Comparison of ENCODE assay signal across 24 cellular contexts in the genomic region with DNA sequence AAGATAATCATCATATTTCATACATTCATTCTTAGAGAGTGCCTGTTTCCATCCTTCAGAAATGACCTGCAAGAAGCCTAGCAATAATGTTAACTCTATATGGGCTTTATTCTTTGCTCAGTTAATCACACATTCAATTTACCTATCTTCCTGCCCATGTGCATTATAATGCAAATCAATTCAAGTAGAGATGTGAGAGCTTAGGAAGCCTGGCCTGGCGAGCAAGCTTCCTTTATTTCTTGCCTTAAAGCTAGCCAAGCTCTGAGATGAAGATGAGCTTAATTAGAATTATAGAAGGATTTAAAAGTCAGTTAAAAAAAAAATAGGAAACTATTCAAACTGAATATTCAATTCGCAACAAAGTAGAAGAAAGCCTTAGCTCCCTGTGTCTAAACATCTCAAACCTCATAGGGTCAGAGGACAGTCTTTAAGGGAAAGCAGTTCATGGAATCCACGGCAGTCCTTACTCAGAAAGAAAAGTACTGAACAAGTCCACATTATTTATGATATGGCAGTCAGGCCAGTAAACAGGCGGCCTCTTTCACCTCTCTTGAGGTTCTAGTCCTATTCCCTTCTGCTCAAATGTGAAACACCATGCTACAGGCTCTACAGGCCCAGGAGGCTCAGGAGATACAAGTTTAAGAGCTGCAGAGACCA.
DNase-seq lines count a peak whose midpoint lies in the region; ATAC-seq and TF ChIP-seq lines count a peak whose summit lies in the region.
"Had no signal": no experiment of that assay in that cellular context is flagged by ENCODE, and none has a peak within 500 bp of the region (broad histone marks: within the 10 kb centered on the region; RNA-seq: fewer than 3 reads in every experiment).

No MANE protein-coding gene starts in this region.

- H3K27ac ChIP-seq in H9 (ENCODE audit: insufficient read length, low read depth, low read length), result no peak overlapping the region
- H3K27ac ChIP-seq in iPS-18a (ENCODE audit: low read length), result no peak overlapping the region
- H3K27ac ChIP-seq in Peyer's patch, result no peak overlapping the region
- H3K27ac ChIP-seq: BLaER1 treated with 17β-estradiol and CSF1 and Interleukin-3, amounts not matched to agents 10 nM and 100 nM; SJSA1 had no signal

- no peaks in the 10 kb centered on the region for H4K20me1 ChIP-seq in H9 (ENCODE audit: control insufficient read depth, insufficient read depth, insufficient read length)
- H4K20me1 ChIP-seq: BLaER1 treated with 17β-estradiol and CSF1 and Interleukin-3, amounts not matched to agents 10 nM and 100 nM had no signal

- DNase-seq in H9 (no peak), WTC11 (ENCODE audit: low spot score) (no peak), NCI-H146 treated with DMSO at 0.1 percent for 48 hours (lab: John Stamatoyannopoulos, UW; ENCODE audit: unreplicated experiment) (no peak), Peyer's patch (no peak)
- no peak for DNase-seq in stimulated activated effector memory CD8-positive, alpha-beta T cell treated with anti-CD3 and anti-CD28 coated beads, Interleukin-12 subunit alpha, Interleukin-12 subunit beta, amount 100 ng/mL, for 72 hours (ENCODE audit: low spot score in 2 of 2)
- no peak for DNase-seq in stimulated activated CD4-positive, alpha-beta T cell treated with anti-CD3 and anti-CD28 coated beads, Interleukin-12 subunit alpha, Interleukin-12 subunit beta, amount 100 ng/mL, for 4 hours
- DNase-seq: 8988T, Caco-2, DMS 273 treated with DMSO at 0.1 percent for 48 hours, DMS79 treated with DMSO at 0.1 percent for 48 hours, HFFc6, KG1, NCI-H1092, NCI-H1436, NCI-H1930, NCI-H226, NCI-H524 treated with DMSO at 0.1 percent for 48 hours, OCI-M1 had no signal

- no peak overlapping the region for H3K14ac ChIP-seq in H9 (ENCODE audit: insufficient read depth, low read length)

- no peaks in the 10 kb centered on the region for H3K27me3 ChIP-seq in H9 (ENCODE audit: insufficient read depth, low read length)
- H3K27me3 ChIP-seq in iPS-18a (ENCODE audit: control insufficient read depth, insufficient read depth, low read length), result no peaks in the 10 kb centered on the region
- H3K27me3 ChIP-seq in neuron (ENCODE audit: insufficient read depth, low read length), result no peaks in the 10 kb centered on the region
- no peaks in the 10 kb centered on the region for H3K27me3 ChIP-seq in Peyer's patch
- H3K27me3 ChIP-seq: BLaER1 treated with 17β-estradiol and CSF1 and Interleukin-3, amounts not matched to agents 10 nM and 100 nM; SJSA1 had no signal

- H3K9ac ChIP-seq in H9 (ENCODE audit: extremely low read depth, insufficient read length, low read length) (no peak overlapping the region), iPS-18a (ENCODE audit: low read length) (no peak overlapping the region)
- H3K9ac ChIP-seq: BLaER1 treated with 17β-estradiol and CSF1 and Interleukin-3, amounts not matched to agents 10 nM and 100 nM had no signal

- H3K4ac ChIP-seq in H9 (ENCODE audit: low read depth, low read length), result no peak overlapping the region

- H2BK120ac ChIP-seq in H9 (ENCODE audit: low read depth, low read length, poor library complexity, severe bottlenecking), result no peak overlapping the region

- H2AK5ac ChIP-seq in H9 (ENCODE audit: insufficient read length, low read length), result no peak overlapping the region

- peak overlapping the region in 2 of 3 experiments; percentile 36 to 50; a peak in 2 of 7 replicates for H3K27ac Mint-ChIP-seq in H9
- peak overlapping the region; percentile 37; the same call in 1 of the 2 replicates for H3K27ac Mint-ChIP-seq in WTC11
- H3K27ac Mint-ChIP-seq in stimulated activated effector memory CD8-positive, alpha-beta T cell treated with anti-CD3 and anti-CD28 coated beads, Interleukin-12 subunit alpha, Interleukin-12 subunit beta, amount 100 ng/mL, for 72 hours, result no peak overlapping the region
- H3K27ac Mint-ChIP-seq: CD4-positive, alpha-beta memory T cell; HFFc6 had no signal

- H4K91ac ChIP-seq in H9 (ENCODE audit: insufficient read length, low read depth, low read length), result no peak overlapping the region

- no peak overlapping the region for H4K5ac ChIP-seq in H9 (ENCODE audit: insufficient read length, low read depth, low read length)

- no peak overlapping the region for H2BK12ac ChIP-seq in H9 (ENCODE audit: insufficient read length, low read depth, low read length)

- H3K23ac ChIP-seq in H9 (ENCODE audit: insufficient read length, low read depth, low read length), result no peak overlapping the region

- H3T11ph ChIP-seq in H9 (ENCODE audit: low read length), result no peak overlapping the region

- no peak overlapping the region for H2BK20ac ChIP-seq in H9 (ENCODE audit: low read depth, low read length, poor library complexity, severe bottlenecking)

- H3K23me2 ChIP-seq in H9 (ENCODE audit: insufficient read length, low read depth, low read length, poor library complexity, severe bottlenecking), result no peaks in the 10 kb centered on the region

- H2BK15ac ChIP-seq in H9 (ENCODE audit: low read depth, low read length), result no peak overlapping the region

- H3K4me1 Mint-ChIP-seq in H9, result peaks cover 38 to 46% of the 10 kb centered on the region in 2 experiments
- peaks cover 75% of the 10 kb centered on the region for H3K4me1 Mint-ChIP-seq in WTC11
- H3K4me1 Mint-ChIP-seq in stimulated activated effector memory CD8-positive, alpha-beta T cell treated with anti-CD3 and anti-CD28 coated beads, Interleukin-12 subunit alpha, Interleukin-12 subunit beta, amount 100 ng/mL, for 72 hours, result no peaks in the 10 kb centered on the region

- peaks cover 8% of the 10 kb centered on the region; the same call in 1 of the 2 replicates for H3K4me1 ChIP-seq in H9 (ENCODE audit: insufficient read depth, low read length)
- peaks cover 42% of the 10 kb centered on the region for H3K4me1 ChIP-seq in iPS-18a (ENCODE audit: control insufficient read depth, low read depth, low read length)
- peaks cover 37% of the 10 kb centered on the region for H3K4me1 ChIP-seq in neuron (ENCODE audit: insufficient read depth, low read length)
- H3K4me1 ChIP-seq in Peyer's patch, result no peaks in the 10 kb centered on the region
- H3K4me1 ChIP-seq: BLaER1 treated with 17β-estradiol and CSF1 and Interleukin-3, amounts not matched to agents 10 nM and 100 nM; Caco-2; SJSA1 had no signal

- no peak overlapping the region for H2BK5ac ChIP-seq in H9 (ENCODE audit: insufficient read length, low read length)

- H3K4me3 ChIP-seq in iPS-18a (ENCODE audit: low read length) (peak overlapping the region; percentile 13), neuron (ENCODE audit: low read length) (no peak overlapping the region), Peyer's patch (no peak overlapping the region)
- H3K4me3 ChIP-seq: BLaER1 treated with 17β-estradiol and CSF1 and Interleukin-3, amounts not matched to agents 10 nM and 100 nM; SJSA1 had no signal

- H3K4me3 Mint-ChIP-seq in H9 (0 out of 5 replicates have a peak overlapping the region, but pooled peaks of 1 of the 2 experiments have one; percentile 31), WTC11 (peak overlapping the region; percentile 42)
- no peak overlapping the region for H3K4me3 Mint-ChIP-seq in stimulated activated effector memory CD8-positive, alpha-beta T cell treated with anti-CD3 and anti-CD28 coated beads, Interleukin-12 subunit alpha, Interleukin-12 subunit beta, amount 100 ng/mL, for 72 hours
- H3K4me3 Mint-ChIP-seq: CD4-positive, alpha-beta memory T cell; HFFc6 had no signal

- H2AFZ ChIP-seq in H9 (ENCODE audit: low read length) (no peak overlapping the region), neuron (ENCODE audit: low read depth, low read length) (peak overlapping the region; percentile 58)

- H3K27me3 Mint-ChIP-seq in H9 (ENCODE audit: low read depth), result peaks cover 14% of the 10 kb centered on the region
- peaks cover 7% of the 10 kb centered on the region for H3K27me3 Mint-ChIP-seq in WTC11 (ENCODE audit: low read depth)
- H3K27me3 Mint-ChIP-seq: CD4-positive, alpha-beta memory T cell had no signal

- WGBS in H9 (ENCODE audit: extremely low coverage, insufficient read length, low lambda C conversion rate), result no CpG with 5 or more reads among the region's 4 CpGs

- H3K56ac ChIP-seq in H9 (ENCODE audit: insufficient read length, low read depth, low read length), result no peak overlapping the region

- H3K18ac ChIP-seq in H9 (ENCODE audit: insufficient read length, low read depth, low read length), result no peak overlapping the region

- POLR2A ChIA-PET in WTC11 (lab: Charles Lee), result interaction anchor here (0.7 kb wide), 1 partner anchor 11 kb away, joined by 3 read pairs; no protein-coding TSS in a partner anchor

- peak overlapping the region; percentile 40 for H3K4me2 ChIP-seq in H9 (ENCODE audit: insufficient read depth, insufficient read length, low read length)
- H3K4me2 ChIP-seq: BLaER1 treated with 17β-estradiol and CSF1 and Interleukin-3, amounts not matched to agents 10 nM and 100 nM had no signal

- no peaks in the 10 kb centered on the region for H3K9me3 ChIP-seq in H9 (ENCODE audit: control insufficient read depth, low read depth, low read length)
- no peaks in the 10 kb centered on the region for H3K9me3 ChIP-seq in iPS-18a (ENCODE audit: control insufficient read depth, low read depth, low read length)
- H3K9me3 ChIP-seq in neuron (ENCODE audit: low read length), result no peaks in the 10 kb centered on the region
- H3K9me3 ChIP-seq in Peyer's patch, result no peaks in the 10 kb centered on the region
- H3K9me3 ChIP-seq: BLaER1 treated with 17β-estradiol and CSF1 and Interleukin-3, amounts not matched to agents 10 nM and 100 nM; Caco-2; SJSA1 had no signal

- H3K79me1 ChIP-seq in H9 (ENCODE audit: insufficient read depth, low read depth, low read length, poor library complexity, severe bottlenecking), result no peaks in the 10 kb centered on the region

- ATAC-seq in WTC11, result peak; percentile 91
- no peak for ATAC-seq in stimulated activated effector memory CD8-positive, alpha-beta T cell treated with anti-CD3 and anti-CD28 coated beads, Interleukin-12 subunit alpha, Interleukin-12 subunit beta, amount 100 ng/mL, for 72 hours
- ATAC-seq: Right ventricle myocardium inferior had no signal

- no peaks in the 10 kb centered on the region for H3K79me2 ChIP-seq in H9 (ENCODE audit: insufficient read depth, low read length)

- H4K8ac ChIP-seq in H9 (replicated peaks; ENCODE audit: insufficient read length, low read depth, low read length), result no peak overlapping the region

- CTCF ChIA-PET in WTC11 (lab: Charles Lee), result interaction anchor here (0.9 to 1.9 kb wide), 3 partner anchors 11 to 144 kb away, joined by 3 to 7 read pairs (median 5); no protein-coding TSS in a partner anchor

- H3K9me3 Mint-ChIP-seq in H9 (no peaks in the 10 kb centered on the region), WTC11 (no peaks in the 10 kb centered on the region)
- no peaks in the 10 kb centered on the region for H3K9me3 Mint-ChIP-seq in stimulated activated effector memory CD8-positive, alpha-beta T cell treated with anti-CD3 and anti-CD28 coated beads, Interleukin-12 subunit alpha, Interleukin-12 subunit beta, amount 100 ng/mL, for 72 hours
- H3K9me3 Mint-ChIP-seq: CD4-positive, alpha-beta memory T cell; HFFc6 had no signal

- H3K36me3 ChIP-seq in iPS-18a (ENCODE audit: control insufficient read depth, low read depth, low read length) (no peaks in the 10 kb centered on the region), neuron (ENCODE audit: insufficient read depth, low read length) (no peaks in the 10 kb centered on the region), Peyer's patch (no peaks in the 10 kb centered on the region)
- H3K36me3 ChIP-seq: BLaER1 treated with 17β-estradiol and CSF1 and Interleukin-3, amounts not matched to agents 10 nM and 100 nM; SJSA1 had no signal

- TF ChIP-seq POLR2A in Peyer's patch (IDR thresholded peaks at IDR 0.05), result no peak

- H3K36me3 Mint-ChIP-seq in H9 (ENCODE audit: insufficient read depth in 1 of 3, low read depth in 3 of 3) (no peaks in the 10 kb centered on the region; a peak in 1 of 7 replicates), WTC11 (no peaks in the 10 kb centered on the region)
- H3K36me3 Mint-ChIP-seq in stimulated activated effector memory CD8-positive, alpha-beta T cell treated with anti-CD3 and anti-CD28 coated beads, Interleukin-12 subunit alpha, Interleukin-12 subunit beta, amount 100 ng/mL, for 72 hours, result no peaks in the 10 kb centered on the region
- H3K36me3 Mint-ChIP-seq: CD4-positive, alpha-beta memory T cell had no signal

- no peak for TF ChIP-seq CTCF in H9 (conservative IDR thresholded peaks at IDR 0.05)
- TF ChIP-seq CTCF in WTC11 (IDR thresholded peaks at IDR 0.05), result no peak
- no peak for TF ChIP-seq CTCF in Peyer's patch (IDR thresholded peaks at IDR 0.05)
